8 cellular contexts compared by ENCODE assay signal in the genomic region with DNA sequence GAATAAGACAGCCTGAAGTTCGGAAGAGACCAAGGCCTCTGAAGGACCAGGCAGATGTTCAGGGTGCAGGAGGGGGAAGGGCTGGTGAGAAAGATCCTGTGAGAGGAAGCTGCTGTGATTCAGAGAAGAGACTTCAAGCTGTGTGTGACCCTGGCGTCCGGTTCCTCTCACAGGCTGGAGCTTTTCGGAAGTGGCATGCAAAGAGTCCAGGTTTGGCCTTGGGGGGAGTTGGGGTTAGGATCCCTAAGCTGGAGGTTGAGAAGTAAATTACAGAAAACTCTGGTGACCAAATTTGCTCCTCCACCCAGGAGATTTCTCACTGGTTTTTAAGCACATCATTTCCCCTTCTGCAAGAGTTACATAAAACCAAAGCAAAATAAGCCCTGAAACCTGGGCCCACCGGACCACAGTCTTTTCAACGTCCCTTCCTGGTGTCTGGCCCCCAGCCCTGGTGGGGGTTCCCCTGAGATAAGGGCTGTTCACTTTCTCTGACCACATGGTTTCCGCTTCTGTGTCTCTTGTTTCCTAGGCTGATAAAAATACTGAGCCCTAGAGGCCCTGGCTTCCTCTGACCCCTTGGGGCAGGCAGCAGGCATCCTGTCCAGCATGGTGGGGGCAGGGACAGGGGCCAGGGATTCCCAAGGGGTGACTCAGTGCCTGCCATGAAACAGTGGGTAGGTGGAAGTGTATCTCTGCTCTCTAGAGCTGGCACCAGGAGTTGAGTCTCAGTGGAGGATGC. TPM values are rescaled to one million over a fixed set of nuclear protein-coding genes. Genes with fewer than 3 reads are reported as not detected.
DNase-seq lines count a peak whose midpoint lies in the region; ATAC-seq lines count a peak whose summit lies in the region.

No MANE protein-coding gene starts in this region.

- H3K4me3 Mint-ChIP-seq in activated naive CD4-positive, alpha-beta T cell treated with anti-CD3 and anti-CD28 coated beads, Interleukin-2, amount 10 ng/mL, durations not matched to agents 7 days and 5 days = peak overlapping the region; percentile 63

- peaks cover 57% of the 10 kb centered on the region for H3K36me3 Mint-ChIP-seq in activated naive CD4-positive, alpha-beta T cell treated with anti-CD3 and anti-CD28 coated beads, Interleukin-2, amount 10 ng/mL, durations not matched to agents 7 days and 5 days

- DNase-seq in NCI-H226 = peak; percentile 90
- peak; percentile 69 for DNase-seq in activated naive CD4-positive, alpha-beta T cell treated with anti-CD3 and anti-CD28 coated beads, Interleukin-2, amount 10 ng/mL, durations not matched to agents 7 days and 5 days
- DNase-seq in left ventricle myocardium superior = peak; percentile 71
- peak; percentile 56 for DNase-seq in stimulated activated CD4-positive, alpha-beta T cell treated with anti-CD3 and anti-CD28 coated beads, Interleukin-4, amount 100 ng/mL, for 24 hours
- DNase-seq in NCI-H1694 (lab: John Stamatoyannopoulos, UW) = no peak
- DNase-seq in NCI-H510A (lab: John Stamatoyannopoulos, UW) = no peak

- peak; percentile 70 for ATAC-seq in GM18511 (IDR thresholded peaks at IDR 0.05; ENCODE audit: unreplicated experiment)
- ATAC-seq in HG02642 (IDR thresholded peaks at IDR 0.05; ENCODE audit: poor library complexity, unreplicated experiment) = peak; percentile 69
- peak; percentile 79 for ATAC-seq in left ventricle myocardium superior

- H3K9me3 Mint-ChIP-seq in activated naive CD4-positive, alpha-beta T cell treated with anti-CD3 and anti-CD28 coated beads, Interleukin-2, amount 10 ng/mL, durations not matched to agents 7 days and 5 days = no peaks in the 10 kb centered on the region

- CTCF ChIA-PET in activated naive CD4-positive, alpha-beta T cell treated with anti-CD3 and anti-CD28 coated beads, Interleukin-2, amount 10 ng/mL, durations not matched to agents 7 days and 5 days (lab: Charles Lee) = interaction anchor here (1.0 to 17.7 kb wide), 4 partner anchors 9 to 29 kb away, joined by 4 to 1087 read pairs (median 8); a partner anchor contains a TSS

- H3K4me1 Mint-ChIP-seq in activated naive CD4-positive, alpha-beta T cell treated with anti-CD3 and anti-CD28 coated beads, Interleukin-2, amount 10 ng/mL, durations not matched to agents 7 days and 5 days = peaks cover 70% of the 10 kb centered on the region

- H3K27ac Mint-ChIP-seq in activated naive CD4-positive, alpha-beta T cell treated with anti-CD3 and anti-CD28 coated beads, Interleukin-2, amount 10 ng/mL, durations not matched to agents 7 days and 5 days = peak overlapping the region; percentile 91

- intact Hi-C loops in left ventricle myocardium superior (cut with micrococcal nuclease) = no loop called here

- peaks cover 24% of the 10 kb centered on the region for H3K27me3 Mint-ChIP-seq in activated naive CD4-positive, alpha-beta T cell treated with anti-CD3 and anti-CD28 coated beads, Interleukin-2, amount 10 ng/mL, durations not matched to agents 7 days and 5 days

RNA-seq across cellular contexts. Expression of a gene that starts 12.0 kb away (rescaled TPM):
- total RNA-seq in left ventricle myocardium superior = not detected

RNA-seq across cellular contexts. Expression of a gene that starts 12.7 kb away (rescaled TPM):
- 12.7 TPM for total RNA-seq in left ventricle myocardium superior

RNA-seq across cellular contexts. Expression of a gene that starts 13.7 kb away (rescaled TPM):
- total RNA-seq in left ventricle myocardium superior = 2.1 TPM

RNA-seq across cellular contexts. Expression of a gene that starts 15.2 kb away (rescaled TPM):
- total RNA-seq in left ventricle myocardium superior = 0.35 TPM

RNA-seq across cellular contexts. Expression of a gene that starts 18.3 kb away (rescaled TPM):
- total RNA-seq in left ventricle myocardium superior = 176 TPM

Comparison
In these comparisons a context has a peak if more than half of its experiments do, and no peak if none do; other contexts are left out.
1. DNase-seq: peak in NCI-H226 (single experiment), activated naive CD4-positive, alpha-beta T cell treated with anti-CD3 and anti-CD28 coated beads, Interleukin-2, amount 10 ng/mL, durations not matched to agents 7 days and 5 days (single experiment), left ventricle myocardium superior (single experiment) and stimulated activated CD4-positive, alpha-beta T cell treated with anti-CD3 and anti-CD28 coated beads, Interleukin-4, amount 100 ng/mL, for 24 hours (single experiment); none in NCI-H1694 (single experiment) and NCI-H510A (single experiment).
2. Peak in every context shown above with its lines, with median percentiles within 50 percentile points of each other: ATAC-seq.